In the genomic region with DNA sequence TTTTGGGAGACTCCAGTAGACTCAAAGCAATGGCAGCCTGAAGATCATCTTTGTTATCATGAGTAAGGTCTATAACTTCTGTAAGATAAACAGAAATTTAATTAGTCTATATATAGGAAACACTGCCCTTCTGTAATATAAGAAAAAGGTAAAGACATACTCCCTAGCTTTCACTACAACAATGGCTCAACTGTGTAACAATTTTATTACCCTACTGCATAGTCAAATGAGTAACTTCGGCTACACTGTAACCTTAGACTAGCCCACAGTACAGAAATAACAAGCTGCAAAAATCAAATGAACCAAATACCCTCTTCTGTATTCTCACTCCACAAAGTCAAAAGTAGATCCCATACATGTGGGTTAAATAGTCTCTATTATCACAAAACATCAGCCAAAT, we compare ENCODE assay signal across 17 cellular contexts. TPM values are rescaled to one million over a fixed set of nuclear protein-coding genes. Genes with fewer than 3 reads are reported as not detected.
DNase-seq lines count a peak whose midpoint lies in the region; ATAC-seq and TF ChIP-seq lines count a peak whose summit lies in the region.
"Had no signal": no experiment of that assay in that cellular context is flagged by ENCODE, and none has a peak within 500 bp of the region (broad histone marks: within the 10 kb centered on the region; RNA-seq: fewer than 3 reads in every experiment).

No MANE protein-coding gene starts in this region.

- H3K27me3 ChIP-seq in cardiac muscle cell (no peaks in the 10 kb centered on the region), osteoblast (ENCODE audit: insufficient read depth, low read length) (no peaks in the 10 kb centered on the region)
- H3K27me3 ChIP-seq: ascending aorta, neural progenitor cell, suprapubic skin had no signal

- H3K9me3 Mint-ChIP-seq in activated B cell treated with CpG ODN at 0.5 μM for 24 hours: no peaks in the 10 kb centered on the region
- H3K9me3 Mint-ChIP-seq: neural progenitor cell had no signal

- H3K36me3 Mint-ChIP-seq in activated B cell treated with CpG ODN at 0.5 μM for 24 hours (ENCODE audit: low read depth): peaks cover 32% of the 10 kb centered on the region

- no peak for ATAC-seq in Right ventricle myocardium inferior
- ATAC-seq in HG02885 (IDR thresholded peaks at IDR 0.05; ENCODE audit: poor library complexity, unreplicated experiment): peak; percentile 28
- ATAC-seq in activated B cell treated with CpG ODN at 0.5 μM for 24 hours (ENCODE audit: low read depth): no peak
- ATAC-seq in HG03175 (IDR thresholded peaks at IDR 0.05; ENCODE audit: unreplicated experiment): no peak
- no peak for ATAC-seq in HG03039 (IDR thresholded peaks at IDR 0.05; ENCODE audit: unreplicated experiment)

- H2AFZ ChIP-seq in osteoblast (ENCODE audit: low read length): no peak overlapping the region
- H2AFZ ChIP-seq: neural progenitor cell had no signal

- H3K4me3 ChIP-seq in cardiac muscle cell: no peak overlapping the region
- H3K4me3 ChIP-seq in osteoblast (ENCODE audit: insufficient read depth, low read length): no peak overlapping the region
- H3K4me3 ChIP-seq: ascending aorta, neural progenitor cell, suprapubic skin had no signal

- H3K4me2 ChIP-seq in osteoblast (ENCODE audit: insufficient read depth, low read length): no peak overlapping the region
- H3K4me2 ChIP-seq: neural progenitor cell had no signal

- H4K20me1 ChIP-seq in osteoblast (ENCODE audit: insufficient read depth, low read length): no peaks in the 10 kb centered on the region

- H3K4me1 ChIP-seq in cardiac muscle cell (ENCODE audit: low read depth) (peaks cover 3% of the 10 kb centered on the region), osteoblast (ENCODE audit: insufficient read depth, low read length) (no peaks in the 10 kb centered on the region)
- H3K4me1 ChIP-seq: ascending aorta, neural progenitor cell, suprapubic skin had no signal

- H3K27ac ChIP-seq in cardiac muscle cell: peak overlapping the region; percentile 54
- no peak overlapping the region for H3K27ac ChIP-seq in osteoblast (ENCODE audit: low read depth, low read length)
- H3K27ac ChIP-seq: ascending aorta, neural progenitor cell, suprapubic skin had no signal

- TF ChIP-seq CTCF in cardiac muscle cell (IDR thresholded peaks at IDR 0.05; ENCODE audit: low read depth, low read length) (no peak), activated B cell treated with CpG ODN at 0.5 μM for 24 hours (IDR thresholded peaks at IDR 0.05) (no peak), osteoblast (IDR thresholded peaks at IDR 0.05; ENCODE audit: extremely low read depth, low read depth, low read length) (no peak)

- no peaks in the 10 kb centered on the region for H3K27me3 Mint-ChIP-seq in activated B cell treated with CpG ODN at 0.5 μM for 24 hours

- no peak overlapping the region for H3K27ac Mint-ChIP-seq in activated B cell treated with CpG ODN at 0.5 μM for 24 hours
- H3K27ac Mint-ChIP-seq: neural progenitor cell had no signal

- intact Hi-C loops in Right ventricle myocardium inferior (cut with DNase I) (no loop called here), activated B cell treated with CpG ODN at 0.5 μM for 24 hours (cut with micrococcal nuclease) (loop anchor here (2.0 to 5.0 kb wide), 2 partner anchors 69 to 135 kb away; a partner anchor contains a TSS)

- H3K36me3 ChIP-seq in cardiac muscle cell: peaks cover 44% of the 10 kb centered on the region
- H3K36me3 ChIP-seq in osteoblast (ENCODE audit: insufficient read depth, low read length): peaks cover 5% of the 10 kb centered on the region
- H3K36me3 ChIP-seq: neural progenitor cell had no signal

- H3K4me3 Mint-ChIP-seq in activated B cell treated with CpG ODN at 0.5 μM for 24 hours: peak overlapping the region; percentile 67
- H3K4me3 Mint-ChIP-seq: neural progenitor cell had no signal

- DNase-seq in cardiac muscle cell (ENCODE audit: low read depth in 1 of 2, low spot score in 1 of 2) (no peak), Right ventricle myocardium inferior (ENCODE audit: missing footprints) (no peak), activated B cell treated with CpG ODN at 0.5 μM for 24 hours (no peak), osteoblast (ENCODE audit: insufficient read length, low spot score, missing footprints) (peak; percentile 38), CD1c-positive myeloid dendritic cell (ENCODE audit: extremely low spot score) (no peak)
- DNase-seq: activated CD4-positive, alpha-beta T cell treated with anti-CD3 and anti-CD28 coated beads for 48 hours; cortex of kidney; mesenchymal stem cell; NCI-H2029; NCI-H69; RPMI8226 had no signal

- no peaks in the 10 kb centered on the region for H3K79me2 ChIP-seq in osteoblast (ENCODE audit: insufficient read depth, low read length)

- POLR2A ChIA-PET in activated B cell treated with CpG ODN at 0.5 μM for 24 hours (lab: Charles Lee): interaction anchor here (0.9 to 1.0 kb wide), 3 partner anchors 10 to 34 kb away, joined by 4 to 13 read pairs (median 6); a partner anchor contains a TSS

- CTCF ChIA-PET in activated B cell treated with CpG ODN at 0.5 μM for 24 hours (lab: Charles Lee): interaction anchor here (0.9 kb wide), 1 partner anchor 9 kb away, joined by 4 read pairs; no protein-coding TSS in a partner anchor

- H3K9me3 ChIP-seq in cardiac muscle cell (ENCODE audit: low read depth): no peaks in the 10 kb centered on the region
- no peaks in the 10 kb centered on the region for H3K9me3 ChIP-seq in osteoblast (ENCODE audit: low read depth, low read length)
- H3K9me3 ChIP-seq: ascending aorta, suprapubic skin had no signal

- peaks cover 35% of the 10 kb centered on the region for H3K4me1 Mint-ChIP-seq in activated B cell treated with CpG ODN at 0.5 μM for 24 hours
- H3K4me1 Mint-ChIP-seq: neural progenitor cell had no signal

RNA-seq across cellular contexts. Expression of a gene that starts 33.7 kb away (rescaled TPM):
- total RNA-seq in cardiac muscle cell (95.9 and 148 TPM in 2 replicates), Right ventricle myocardium inferior (145 TPM), activated B cell treated with CpG ODN at 0.5 μM for 24 hours (39.6 and 49.6 TPM in 2 replicates), osteoblast (21.8 and 31.5 TPM in 2 replicates)
- polyA plus RNA-seq in cardiac muscle cell: 99.2 and 105 TPM in 2 replicates
